ENCODE assay signal across 15 cellular contexts in genomic region chr3:143807987-143808386, GRCh38. TPM values are rescaled to one million over a fixed set of nuclear protein-coding genes. Genes with fewer than 3 reads are reported as not detected.
DNase-seq lines count a peak whose midpoint lies in the region; ATAC-seq and TF ChIP-seq lines count a peak whose summit lies in the region.
"Had no signal": no experiment of that assay in that cellular context is flagged by ENCODE, and none has a peak within 500 bp of the region (broad histone marks: within the 10 kb centered on the region; RNA-seq: fewer than 3 reads in every experiment).

No MANE protein-coding gene starts in this region.

- DNase-seq in left ventricle myocardium inferior (no peak), cardiac septum (ENCODE audit: low spot score) (no peak), mesendoderm (no peak), dermis blood vessel endothelial cell (no peak), SIG-M5 treated with dmso at 0.1 percent for 504 hours (lab: John Stamatoyannopoulos, UW; ENCODE audit: unreplicated experiment) (no peak)
- DNase-seq: ACHN; BE2C; C1 segment of cervical spinal cord; Caco-2; CD4-positive, alpha-beta T cell; H7 had no signal

- H3K56ac ChIP-seq in mesendoderm (ENCODE audit: low read length), result peak overlapping the region; percentile 20

- H3K18ac ChIP-seq in mesendoderm (ENCODE audit: low read length), result peak overlapping the region; percentile 98

- H3K4me1 Mint-ChIP-seq in activated T-helper 17 cell treated with anti-CD3 and anti-CD28 coated beads, Interleukin-2, amount 50 U/mL, for 72 hours, result peaks cover 3% of the 10 kb centered on the region

- H2BK5ac ChIP-seq in mesendoderm (ENCODE audit: low read length), result peak overlapping the region; percentile 34

- no peaks in the 10 kb centered on the region for H3K9me3 Mint-ChIP-seq in activated T-helper 17 cell treated with anti-CD3 and anti-CD28 coated beads, Interleukin-2, amount 50 U/mL, for 72 hours
- H3K9me3 Mint-ChIP-seq: CD4-positive, alpha-beta T cell; GM23338 had no signal

- H3K27ac Mint-ChIP-seq in activated T-helper 17 cell treated with anti-CD3 and anti-CD28 coated beads, Interleukin-2, amount 50 U/mL, for 72 hours, result no peak overlapping the region
- H3K27ac Mint-ChIP-seq: CD4-positive, alpha-beta T cell; GM23338 had no signal

- H4K5ac ChIP-seq in mesendoderm (ENCODE audit: low read length), result no peak overlapping the region

- H3K4ac ChIP-seq in mesendoderm (ENCODE audit: low read depth, low read length), result peak overlapping the region; percentile 91

- H3K9me3 ChIP-seq in left ventricle myocardium inferior (replicated peaks), result no peaks in the 10 kb centered on the region
- H3K9me3 ChIP-seq: BE2C, Caco-2 had no signal

- H3K9ac ChIP-seq in mesendoderm (ENCODE audit: low read length), result no peak overlapping the region

- H3K36me3 Mint-ChIP-seq in activated T-helper 17 cell treated with anti-CD3 and anti-CD28 coated beads, Interleukin-2, amount 50 U/mL, for 72 hours (ENCODE audit: low read depth), result no peaks in the 10 kb centered on the region

- H4K8ac ChIP-seq in mesendoderm (ENCODE audit: low read depth, low read length), result no peak overlapping the region

- no peak overlapping the region for H3K4me2 ChIP-seq in mesendoderm (ENCODE audit: low read length)
- H3K4me2 ChIP-seq: GM23338 had no signal

- no peak overlapping the region for H3K4me3 Mint-ChIP-seq in activated T-helper 17 cell treated with anti-CD3 and anti-CD28 coated beads, Interleukin-2, amount 50 U/mL, for 72 hours
- H3K4me3 Mint-ChIP-seq: CD4-positive, alpha-beta T cell; GM23338 had no signal

- H3K4me3 ChIP-seq in left ventricle myocardium inferior, result no peak overlapping the region
- H3K4me3 ChIP-seq in mesendoderm (ENCODE audit: low read length), result no peak overlapping the region
- H3K4me3 ChIP-seq: GM23338 had no signal

- peak overlapping the region; percentile 81 for H2AK5ac ChIP-seq in mesendoderm (ENCODE audit: low read length)

- H3K4me1 ChIP-seq in left ventricle myocardium inferior (peaks cover 30% of the 10 kb centered on the region), mesendoderm (ENCODE audit: control insufficient read depth, low read depth, low read length) (no peaks in the 10 kb centered on the region)
- H3K4me1 ChIP-seq: BE2C, Caco-2 had no signal

- H2BK120ac ChIP-seq in mesendoderm (ENCODE audit: low read depth, low read length), result peak overlapping the region; percentile 33

- no peaks in the 10 kb centered on the region for H3K36me3 ChIP-seq in left ventricle myocardium inferior
- H3K36me3 ChIP-seq in mesendoderm (ENCODE audit: control insufficient read depth, insufficient read depth, low read length), result no peaks in the 10 kb centered on the region
- H3K36me3 ChIP-seq: BE2C had no signal

- H2BK15ac ChIP-seq in mesendoderm (replicated peaks; ENCODE audit: low read depth), result no peak overlapping the region

- H3K79me1 ChIP-seq in mesendoderm (ENCODE audit: low read length), result no peaks in the 10 kb centered on the region

- WGBS in mesendoderm (ENCODE audit: extremely low coverage, insufficient coverage, low lambda C conversion rate), result no CpG with 5 or more reads among the region's 4 CpGs

- no peak for TF ChIP-seq CTCF in left ventricle myocardium inferior (IDR thresholded peaks at IDR 0.05; ENCODE audit: borderline replicate concordance)

- intact Hi-C loops in left ventricle myocardium inferior (cut with micrococcal nuclease) (no loop called here), cardiac septum (cut with DNase I) (no loop called here)

- peak; percentile 89 for ATAC-seq in activated T-helper 17 cell treated with anti-CD3 and anti-CD28 coated beads, Interleukin-2, amount 50 U/mL, for 72 hours (replicated peaks)
- ATAC-seq in HG02610 (IDR thresholded peaks at IDR 0.05; ENCODE audit: unreplicated experiment), result no peak
- ATAC-seq: GM23338 had no signal

- H3K79me2 ChIP-seq in mesendoderm (ENCODE audit: control insufficient read depth, insufficient read depth, low read length), result no peaks in the 10 kb centered on the region

- H3K23ac ChIP-seq in mesendoderm (ENCODE audit: low read length), result no peak overlapping the region

- no peaks in the 10 kb centered on the region for H3K27me3 ChIP-seq in left ventricle myocardium inferior (ENCODE audit: low read depth)
- no peaks in the 10 kb centered on the region for H3K27me3 ChIP-seq in mesendoderm (ENCODE audit: insufficient read depth, low read length, poor library complexity)

- H3K27me3 Mint-ChIP-seq in activated T-helper 17 cell treated with anti-CD3 and anti-CD28 coated beads, Interleukin-2, amount 50 U/mL, for 72 hours, result no peaks in the 10 kb centered on the region
- H3K27me3 Mint-ChIP-seq: CD4-positive, alpha-beta T cell had no signal

- peak overlapping the region; percentile 66 for H3K27ac ChIP-seq in left ventricle myocardium inferior (replicated peaks)
- H3K27ac ChIP-seq in mesendoderm (ENCODE audit: low read depth, low read length), result no peak overlapping the region

RNA-seq across cellular contexts. Expression of gene SLC9A9, which starts 40.3 kb away (rescaled TPM):
- 4.9 TPM for total RNA-seq in left ventricle myocardium inferior
- 3.6 TPM for total RNA-seq in cardiac septum
- 10 to 100 TPM in 1 of 2 donors, 1 to 10 TPM in 1; 4.0 to 15.2 TPM for total RNA-seq in activated T-helper 17 cell treated with anti-CD3 and anti-CD28 coated beads, Interleukin-2, amount 50 U/mL, for 72 hours
- 4.2 TPM for polyA plus RNA-seq in mesendoderm (2013, experiment 1 of 2)
- 3.7 TPM for polyA plus RNA-seq in mesendoderm (2013, experiment 2 of 2)
- total RNA-seq in dermis blood vessel endothelial cell, result 3.2 and 3.6 TPM in 2 replicates
- total RNA-seq: Caco-2, HT-29 had no signal
